ENCODE assay signal across 14 cellular contexts in genomic region chr1:22794691-22795090, GRCh38.
DNase-seq lines count a peak whose midpoint lies in the region; ATAC-seq and TF ChIP-seq lines count a peak whose summit lies in the region.
"Had no signal": no experiment of that assay in that cellular context is flagged by ENCODE, and none has a peak within 500 bp of the region (broad histone marks: within the 10 kb centered on the region; RNA-seq: fewer than 3 reads in every experiment).

No MANE protein-coding gene starts in this region.

- DNase-seq in ecto neural progenitor cell (ENCODE audit: low spot score) (peak; percentile 62), iris pigment epithelial cell (ENCODE audit: low read depth) (peak; percentile 18), spleen (no peak), NCI-H2107 treated with DMSO at 0.1 percent for 48 hours (lab: John Stamatoyannopoulos, UW; ENCODE audit: unreplicated experiment) (no peak), T-helper 9 cell (no peak)
- DNase-seq: activated CD4-positive, alpha-beta memory T cell treated with anti-CD3 and anti-CD28 coated beads, Interleukin-2, amount 10 ng/mL, durations not matched to agents 7 days and 5 days; BE2C; DMS 273 treated with DMSO at 0.1 percent for 48 hours; NCI-H1436 treated with DMSO at 0.1 percent for 48 hours; NCI-H510A; posterior cingulate gyrus had no signal

- CTCF ChIA-PET in HEK293 (lab: Yijun Ruan, JAX), result interaction anchor here (1.1 kb wide), 1 partner anchor 67 kb away, joined by 3 read pairs; no protein-coding TSS in a partner anchor

- peaks cover 0 to 1% (median 0%) of the 10 kb centered on the region in 7 donors for H3K27me3 ChIP-seq in spleen (replicated peaks in 1 of 7)
- H3K27me3 ChIP-seq: BE2C had no signal

- H3K9me3 ChIP-seq in HEK293 (ENCODE audit: control insufficient read depth, insufficient read depth, low read depth, low read length) (no peaks in the 10 kb centered on the region), spleen (no peaks in the 10 kb centered on the region)
- H3K9me3 ChIP-seq: BE2C had no signal

- POLR2A ChIA-PET in HEK293 (lab: Yijun Ruan, JAX), result no interaction called here

- no peak overlapping the region for H3K4me3 ChIP-seq in HEK293 (ENCODE audit: low read depth, low read length)
- no peak overlapping the region for H3K4me3 ChIP-seq in spleen
- H3K4me3 ChIP-seq: SK-N-MC had no signal

- H3K4me1 ChIP-seq in HEK293 (ENCODE audit: control insufficient read depth, insufficient read depth, low read length), result no peaks in the 10 kb centered on the region
- peaks cover 0 to 38% (median 15%) of the 10 kb centered on the region in 6 donors for H3K4me1 ChIP-seq in spleen
- H3K4me1 ChIP-seq: BE2C had no signal

- intact Hi-C loops in spleen (cut with DNase I; ENCODE audit: low total_unique reads), result no loop called here

- no peaks in the 10 kb centered on the region for H3K36me3 ChIP-seq in HEK293 (ENCODE audit: control insufficient read depth in 2 of 2, insufficient read depth in 1 of 2, low read length in 2 of 2)
- no peaks in the 10 kb centered on the region for H3K36me3 ChIP-seq in spleen
- H3K36me3 ChIP-seq: BE2C had no signal

- no peak overlapping the region for H3K27ac ChIP-seq in HEK293 (ENCODE audit: extremely low read depth, low read depth, low read length)
- peak overlapping the region in 5 of 8 donors; percentile 39 to 62 (median 52) for H3K27ac ChIP-seq in spleen
- H3K27ac ChIP-seq: SK-N-MC had no signal

- no peak for TF ChIP-seq POLR2A in spleen (IDR thresholded peaks at IDR 0.05)

- TF ChIP-seq CTCF in HEK293 (tag by site-specific recombination; IDR thresholded peaks at IDR 0.05) (no peak), spleen (IDR thresholded peaks at IDR 0.05 in 8 of 11, conservative IDR thresholded peaks at IDR 0.05 in 3 of 11) (no peak)

- no peak for ATAC-seq in GM18861 (IDR thresholded peaks at IDR 0.05; ENCODE audit: unreplicated experiment)

- WGBS in spleen, 5 donors, result 47 to 54% (median 50%) methylated on average over 4 of the region's 4 CpGs

TF ChIP-seq in HEK293, 187 proteins besides CTCF, POLR2A, EP300 and RAD21:
- TF ChIP-seq ZNF596 (tag by site-specific recombination; IDR thresholded peaks at IDR 0.05) (no peak), ZFHX2 (tag by site-specific recombination; conservative IDR thresholded peaks at IDR 0.05) (no peak), YY1 (tag by site-specific recombination; IDR thresholded peaks at IDR 0.05) (no peak)
- TF ChIP-seq, protein P1, sequence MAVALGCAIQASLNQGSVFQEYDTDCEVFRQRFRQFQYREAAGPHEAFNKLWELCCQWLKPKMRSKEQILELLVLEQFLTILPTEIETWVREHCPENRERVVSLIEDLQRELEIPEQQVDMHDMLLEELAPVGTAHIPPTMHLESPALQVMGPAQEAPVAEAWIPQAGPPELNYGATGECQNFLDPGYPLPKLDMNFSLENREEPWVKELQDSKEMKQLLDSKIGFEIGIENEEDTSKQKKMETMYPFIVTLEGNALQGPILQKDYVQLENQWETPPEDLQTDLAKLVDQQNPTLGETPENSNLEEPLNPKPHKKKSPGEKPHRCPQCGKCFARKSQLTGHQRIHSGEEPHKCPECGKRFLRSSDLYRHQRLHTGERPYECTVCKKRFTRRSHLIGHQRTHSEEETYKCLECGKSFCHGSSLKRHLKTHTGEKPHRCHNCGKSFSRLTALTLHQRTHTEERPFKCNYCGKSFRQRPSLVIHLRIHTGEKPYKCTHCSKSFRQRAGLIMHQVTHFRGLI (tag by site-specific recombination; IDR thresholded peaks at IDR 0.05), result peak; percentile 77

Comparison
In these comparisons a context has a peak if more than half of its experiments do, and no peak if none do; other contexts are left out.
1. DNase-seq: peak in ecto neural progenitor cell (single experiment) and iris pigment epithelial cell (single experiment); none in spleen (single experiment), NCI-H2107 treated with DMSO at 0.1 percent for 48 hours (single experiment) and T-helper 9 cell (single experiment).